In genomic region chr5:86571109-86571508, GRCh38 we compare ENCODE assay signal across 5 cellular contexts. TPM values are rescaled to one million over a fixed set of nuclear protein-coding genes. Genes with fewer than 3 reads are reported as not detected.
A peak's percentile ranks its signal among the peaks of the same experiment; 100 is the strongest.
DNase-seq lines count a peak whose midpoint lies in the region; ATAC-seq and TF ChIP-seq lines count a peak whose summit lies in the region.
"Not testable (repeated sequence)": the region's sequence is repeated elsewhere in the genome, so short reads cannot be mapped to it uniquely, and the experiment has no call there.

No MANE protein-coding gene starts in this region.

- not testable (repeated sequence) for H3K9me2 ChIP-seq in GM23338 (ENCODE audit: insufficient read depth); PC-3 (replicated peaks; ENCODE audit: low read length)

- peak overlapping the region; percentile 30 for H3K4me3 Mint-ChIP-seq in Caco-2 (ENCODE audit: unreplicated experiment)
- H3K4me3 Mint-ChIP-seq in GM23338 = not testable (repeated sequence)

- CTCF ChIA-PET in Caco-2 (lab: Charles Lee); PC-3 (lab: Charles Lee): not testable (repeated sequence)

- peak overlapping the region; percentile 93 for H3K27ac ChIP-seq in 22Rv1
- not testable (repeated sequence) for H3K27ac ChIP-seq in GM23338 (ENCODE audit: low read depth); PC-3 (ENCODE audit: low read length); osteoblast (ENCODE audit: low read depth, low read length)

- DNase-seq in Caco-2; GM23338 (ENCODE audit: low spot score); PC-3: not testable (repeated sequence)
- DNase-seq in osteoblast (ENCODE audit: insufficient read length, low spot score, missing footprints) = peak; percentile 21

- H3F3A ChIP-seq in GM23338 (replicated peaks; ENCODE audit: low read depth); PC-3 (ENCODE audit: low read length, unreplicated experiment): not testable (repeated sequence)

- H3K4me1 Mint-ChIP-seq in Caco-2 (ENCODE audit: low read depth, unreplicated experiment); GM23338: not testable (repeated sequence)

- not testable (repeated sequence) for H3K9me3 Mint-ChIP-seq in Caco-2 (ENCODE audit: unreplicated experiment)
- peaks cover 10% of the 10 kb centered on the region; the same call in 2 of the 3 replicates for H3K9me3 Mint-ChIP-seq in GM23338

- H3K27ac Mint-ChIP-seq in Caco-2 (ENCODE audit: unreplicated experiment); GM23338: not testable (repeated sequence)

- not testable (repeated sequence) for H3K4me3 ChIP-seq in Caco-2 (ENCODE audit: low read depth, low read length); GM23338; PC-3 (ENCODE audit: low read length); osteoblast (ENCODE audit: insufficient read depth, low read length)

- H3K27me3 Mint-ChIP-seq in Caco-2 (ENCODE audit: insufficient read depth, unreplicated experiment); GM23338 (ENCODE audit: insufficient read depth, low read depth, poor library complexity): not testable (repeated sequence)

- not testable (repeated sequence) for H3K4me2 ChIP-seq in GM23338; osteoblast (ENCODE audit: insufficient read depth, low read length)
- H3K4me2 ChIP-seq in PC-3 (ENCODE audit: low read length) = peak overlapping the region; percentile 90; the same call in 1 of the 2 replicates

- POLR2A ChIA-PET in Caco-2 (lab: Charles Lee); PC-3 (lab: Charles Lee; ENCODE audit: unreplicated experiment): not testable (repeated sequence)

- H3K27me3 ChIP-seq in Caco-2 (replicated peaks; ENCODE audit: control insufficient read depth, insufficient read depth, low read length); GM23338 (ENCODE audit: insufficient read depth); PC-3 (ENCODE audit: low read length); osteoblast (ENCODE audit: insufficient read depth, low read length): not testable (repeated sequence)

- peak overlapping the region; percentile 80; the same call in 1 of the 2 replicates for H2AFZ ChIP-seq in GM23338
- peak overlapping the region; percentile 99 for H2AFZ ChIP-seq in PC-3 (ENCODE audit: low read length)
- not testable (repeated sequence) for H2AFZ ChIP-seq in osteoblast (ENCODE audit: low read length)

- ATAC-seq in GM23338, PC-3: not testable (repeated sequence)

- intact Hi-C loops in Caco-2 (cut with micrococcal nuclease; ENCODE audit: unreplicated experiment); PC-3 (cut with micrococcal nuclease): not testable (repeated sequence)

- H3K9ac ChIP-seq in PC-3 (ENCODE audit: low read length) = not testable (repeated sequence)

- TF ChIP-seq CTCF in 22Rv1 (IDR thresholded peaks at IDR 0.05); Caco-2 (IDR thresholded peaks at IDR 0.05; ENCODE audit: insufficient read depth in 1 of 2, low read depth in 1 of 2, low read length in 1 of 2, severe bottlenecking in 1 of 2, unreplicated experiment in 1 of 2); GM23338 (conservative IDR thresholded peaks at IDR 0.05; ENCODE audit: low read depth in 2 of 2); PC-3 (conservative IDR thresholded peaks at IDR 0.05; ENCODE audit: low read depth, low read length); osteoblast (IDR thresholded peaks at IDR 0.05; ENCODE audit: extremely low read depth, low read depth, low read length): not testable (repeated sequence)

- H3K36me3 Mint-ChIP-seq in Caco-2 (ENCODE audit: insufficient read depth, unreplicated experiment); GM23338 (ENCODE audit: low read depth): not testable (repeated sequence)

- H3K9me3 ChIP-seq in Caco-2; PC-3 (ENCODE audit: low read length); osteoblast (ENCODE audit: low read depth, low read length): not testable (repeated sequence)

- BruUV-seq in Caco-2 (replicated peaks; lab: Mats Ljungman, UMichigan); PC-3 (replicated peaks; lab: Mats Ljungman, UMichigan): not testable (repeated sequence)

- H3K36me3 ChIP-seq in Caco-2 (ENCODE audit: control insufficient read depth, insufficient read depth, low read length); GM23338 (ENCODE audit: insufficient read depth); PC-3 (ENCODE audit: low read depth, low read length); osteoblast (ENCODE audit: insufficient read depth, low read length): not testable (repeated sequence)

- H3K79me2 ChIP-seq in GM23338 (replicated peaks; ENCODE audit: insufficient read depth); PC-3 (ENCODE audit: low read length); osteoblast (ENCODE audit: insufficient read depth, low read length): not testable (repeated sequence)

- not testable (repeated sequence) for H4K20me1 ChIP-seq in GM23338 (replicated peaks; ENCODE audit: insufficient read depth); PC-3 (ENCODE audit: low read length); osteoblast (ENCODE audit: insufficient read depth, low read length)

- peaks cover 16% of the 10 kb centered on the region; the same call in 1 of the 2 replicates for H3K4me1 ChIP-seq in Caco-2
- H3K4me1 ChIP-seq in GM23338 (ENCODE audit: insufficient read depth); PC-3 (ENCODE audit: insufficient read depth, low read length); osteoblast (ENCODE audit: insufficient read depth, low read length): not testable (repeated sequence)

RNA-seq across cellular contexts. Expression of gene COX7C, which starts 46.6 kb away (rescaled TPM):
- total RNA-seq in Caco-2 (2022) = 502 and 527 TPM in 2 replicates
- 842 and 1,082 TPM in 2 replicates for total RNA-seq in GM23338 (2014; rRNA removed; shearing (Covaris generic))
- 4,717 and 5,583 TPM in 2 replicates for polyA plus RNA-seq in GM23338 (2016; fragmentation: Nextera tagmentation; extraction: Ambion mirVana)
- 568 and 659 TPM in 2 replicates for total RNA-seq in PC-3 (2014; rRNA removed)
- 110 and 128 TPM in 2 replicates for total RNA-seq in osteoblast
